In genomic region chr17:83099570-83100181, GRCh38 we compare ENCODE assay signal across 10 cellular contexts. TPM values are rescaled to one million over a fixed set of nuclear protein-coding genes. Genes with fewer than 3 reads are reported as not detected.
DNase-seq lines count a peak whose midpoint lies in the region; ATAC-seq lines count a peak whose summit lies in the region.
"Had no signal": no experiment of that assay in that cellular context is flagged by ENCODE, and none has a peak within 500 bp of the region (broad histone marks: within the 10 kb centered on the region; RNA-seq: fewer than 3 reads in every experiment).

No MANE protein-coding gene starts in this region.

- DNase-seq in GM23248 (peak; percentile 80), SJCRH30 (peak; percentile 61 to 76), hepatic stellate cell (ENCODE audit: low spot score) (peak; percentile 77), Karpas-422 (no peak), HuH-7 (ENCODE audit: low spot score) (no peak)
- peak; percentile 41 for DNase-seq in stimulated activated CD8-positive, alpha-beta memory T cell treated with anti-CD3 and anti-CD28 coated beads, Interleukin-4, amount 100 ng/mL, for 48 hours
- DNase-seq: activated CD4-positive, CD25-positive, alpha-beta regulatory T cell had no signal

- H3K27ac ChIP-seq in GM23248: peak overlapping the region; percentile 87
- H3K27ac ChIP-seq in SJCRH30: peak overlapping the region; percentile 39
- no peak overlapping the region for H3K27ac ChIP-seq in Karpas-422 (ENCODE audit: low read length)
- H3K27ac ChIP-seq: epithelial cell of prostate had no signal

- H3K9me2 ChIP-seq in GM23248 (ENCODE audit: insufficient read depth) (no peaks in the 10 kb centered on the region), Karpas-422 (replicated peaks; ENCODE audit: insufficient read depth, low read length) (no peaks in the 10 kb centered on the region)

- no peak for ATAC-seq in HG02798 (IDR thresholded peaks at IDR 0.05; ENCODE audit: poor library complexity, unreplicated experiment)
- ATAC-seq: K562 had no signal

- H3K4me1 ChIP-seq in GM23248 (ENCODE audit: insufficient read depth) (peaks cover 40% of the 10 kb centered on the region), SJCRH30 (peaks cover 67% of the 10 kb centered on the region), Karpas-422 (ENCODE audit: low read length) (peaks cover 11% of the 10 kb centered on the region)

- peaks cover 45% of the 10 kb centered on the region for H3F3A ChIP-seq in GM23248 (ENCODE audit: insufficient read depth)

- in situ Hi-C loops in GM23248 (cut with MboI): no loop called here

- H3K4me2 ChIP-seq in GM23248 (ENCODE audit: unreplicated experiment) (peak overlapping the region; percentile 36), Karpas-422 (ENCODE audit: low read depth, low read length, poor library complexity, severe bottlenecking) (no peak overlapping the region)

- H3K9ac ChIP-seq in GM23248: peak overlapping the region; percentile 77
- no peak overlapping the region for H3K9ac ChIP-seq in Karpas-422 (ENCODE audit: low read length)

- H3K27me3 ChIP-seq in GM23248 (replicated peaks; ENCODE audit: insufficient read depth): no peaks in the 10 kb centered on the region
- no peaks in the 10 kb centered on the region for H3K27me3 ChIP-seq in SJCRH30
- H3K27me3 ChIP-seq in Karpas-422 (ENCODE audit: low read length): no peaks in the 10 kb centered on the region

- H3K36me3 ChIP-seq in GM23248 (ENCODE audit: low read depth): peaks cover 24% of the 10 kb centered on the region
- peaks cover 17% of the 10 kb centered on the region for H3K36me3 ChIP-seq in SJCRH30
- no peaks in the 10 kb centered on the region for H3K36me3 ChIP-seq in Karpas-422 (ENCODE audit: insufficient read depth, low read length)

- WGBS in GM23248 (ENCODE audit: low coverage in 1 of 2, low lambda C conversion rate in 2 of 2, missing lambda C conversion rate in 2 of 2), 2 experiments: 6% methylated on average over 9 to 34 of the region's 34 CpGs

- H3K4me3 ChIP-seq in GM23248 (0 out of 2 replicates have a peak overlapping the region, but pooled peaks have one; percentile 1), SJCRH30 (peak overlapping the region; percentile 35), Karpas-422 (ENCODE audit: low read length) (no peak overlapping the region)
- H3K4me3 ChIP-seq: K562 had no signal

- H3K9me3 ChIP-seq in GM23248 (ENCODE audit: low read depth): no peaks in the 10 kb centered on the region
- no peaks in the 10 kb centered on the region for H3K9me3 ChIP-seq in SJCRH30 (replicated peaks)
- H3K9me3 ChIP-seq in Karpas-422 (ENCODE audit: low read length): no peaks in the 10 kb centered on the region

- peaks cover 27% of the 10 kb centered on the region for H3K79me2 ChIP-seq in GM23248 (ENCODE audit: insufficient read depth)
- no peaks in the 10 kb centered on the region for H3K79me2 ChIP-seq in Karpas-422 (ENCODE audit: low read length)

- H2AFZ ChIP-seq in GM23248 (no peak overlapping the region), Karpas-422 (ENCODE audit: low read length) (no peak overlapping the region)

- H4K20me1 ChIP-seq in GM23248 (ENCODE audit: insufficient read depth): no peaks in the 10 kb centered on the region
- H4K20me1 ChIP-seq in Karpas-422 (ENCODE audit: insufficient read depth, low read depth, low read length): no peaks in the 10 kb centered on the region

RNA-seq across cellular contexts. Expression of gene METRNL, which starts 20.3 kb away (rescaled TPM):
- 305 and 319 TPM in 2 replicates for total RNA-seq in GM23248 (2014; rRNA removed; shearing (Covaris generic))
- polyA plus RNA-seq in GM23248 (2016; fragmentation: Nextera tagmentation; extraction: Ambion mirVana): 26.5 and 28.4 TPM in 2 replicates
- total RNA-seq in SJCRH30 (2014; rRNA removed; shearing (Covaris generic)): 46.2 and 49.7 TPM in 2 replicates
- 1.3 and 2.4 TPM in 2 replicates for total RNA-seq in Karpas-422 (2014; rRNA removed; shearing (Covaris generic); ENCODE audit: low replicate concordance)

Comparison
In these comparisons a context has a peak if more than half of its experiments do, and no peak if none do; other contexts are left out.
1. DNase-seq: peak in GM23248 (single experiment), SJCRH30 (2 of 2), hepatic stellate cell (single experiment) and stimulated activated CD8-positive, alpha-beta memory T cell treated with anti-CD3 and anti-CD28 coated beads, Interleukin-4, amount 100 ng/mL, for 48 hours (single experiment); none in Karpas-422 (single experiment) and HuH-7 (single experiment).
2. RNA of gene METRNL, which starts 20.3 kb away (total RNA-seq): 305 to 319 TPM in GM23248 and 46.2 to 49.7 TPM in SJCRH30; 1.3 to 2.4 TPM in Karpas-422; every median in the first group is over 10 times any median in the second.